Comparison of ENCODE assay signal across 8 cellular contexts in genomic region chr12:54082402-54082892, GRCh38. TPM values are rescaled to one million over a fixed set of nuclear protein-coding genes. Genes with fewer than 3 reads are reported as not detected.
DNase-seq lines count a peak whose midpoint lies in the region; ATAC-seq, FAIRE-seq and TF ChIP-seq lines count a peak whose summit lies in the region.

No MANE protein-coding gene starts in this region.

- no peak overlapping the region for H3K27ac ChIP-seq in DOHH2 (ENCODE audit: low read depth, low read length)
- peak overlapping the region; percentile 82 to 92 (median 82) for H3K27ac ChIP-seq in Peyer's patch

- peaks cover 9% of the 10 kb centered on the region for H3K4me1 ChIP-seq in DOHH2 (ENCODE audit: control insufficient read depth, low read length)
- H3K4me1 ChIP-seq in Peyer's patch, result peaks cover 0 to 5% (median 0%) of the 10 kb centered on the region in 4 donors

- H3K9me2 ChIP-seq in DOHH2 (replicated peaks; ENCODE audit: control insufficient read depth, low read length), result no peaks in the 10 kb centered on the region

- no peaks in the 10 kb centered on the region for H3F3A ChIP-seq in DOHH2 (ENCODE audit: control insufficient read depth, insufficient read depth)

- H3K27me3 ChIP-seq in DOHH2 (ENCODE audit: control insufficient read depth, low read length) (peaks cover 23% of the 10 kb centered on the region), Peyer's patch (no peaks in the 10 kb centered on the region)

- ATAC-seq in HG02973 (IDR thresholded peaks at IDR 0.05; ENCODE audit: unreplicated experiment) (no peak), GM21447 (IDR thresholded peaks at IDR 0.05; ENCODE audit: unreplicated experiment) (no peak)

- no peaks in the 10 kb centered on the region for H3K79me2 ChIP-seq in DOHH2 (ENCODE audit: control insufficient read depth, low read length)

- no peaks in the 10 kb centered on the region for H4K20me1 ChIP-seq in DOHH2 (ENCODE audit: control insufficient read depth, insufficient read depth, low read depth, low read length)

- H3K9me3 ChIP-seq in DOHH2 (ENCODE audit: control insufficient read depth, insufficient read depth, low read length), result no peaks in the 10 kb centered on the region
- H3K9me3 ChIP-seq in Peyer's patch, result no peaks in the 10 kb centered on the region

- FAIRE-seq in H54 (lab: Jason Lieb, UNC), result no peak

- no peak for TF ChIP-seq CTCF in DOHH2 (IDR thresholded peaks at IDR 0.05; ENCODE audit: low read depth, low read length, poor library complexity, severe bottlenecking)
- no peak for TF ChIP-seq CTCF in Peyer's patch (IDR thresholded peaks at IDR 0.05)
- no peak for TF ChIP-seq CTCF in astrocyte of the spinal cord (IDR thresholded peaks at IDR 0.05; ENCODE audit: low read depth, low read length)
- TF ChIP-seq CTCF in retinal pigment epithelial cell (conservative IDR thresholded peaks at IDR 0.05; ENCODE audit: low read depth, low read length), result no peak

- peak overlapping the region; percentile 41; the same call in 1 of the 2 replicates for H3K4me2 ChIP-seq in DOHH2 (ENCODE audit: low read length)

- TF ChIP-seq POLR2A in Peyer's patch (IDR thresholded peaks at IDR 0.05) (no peak), H54 (IDR thresholded peaks at IDR 0.05; ENCODE audit: low read depth, low read length) (no peak)

- H3K36me3 ChIP-seq in DOHH2 (ENCODE audit: control insufficient read depth, low read length) (no peaks in the 10 kb centered on the region), Peyer's patch (no peaks in the 10 kb centered on the region)

- in situ Hi-C loops in astrocyte of the spinal cord (cut with HindIII; ENCODE audit: low sequenced_read_pairs), result no loop called here

- H3K4me3 ChIP-seq in DOHH2 (ENCODE audit: low read length) (no peak overlapping the region), Peyer's patch (peak overlapping the region; percentile 25 to 51 (median 33)), astrocyte of the spinal cord (ENCODE audit: low read depth, low read length) (peak overlapping the region; percentile 20), retinal pigment epithelial cell (ENCODE audit: low read length) (no peak overlapping the region)

- peak; percentile 57 to 71 (median 58) for DNase-seq in Peyer's patch
- peak; percentile 20 for DNase-seq in astrocyte of the spinal cord (ENCODE audit: low read depth, low spot score)
- DNase-seq in retinal pigment epithelial cell (ENCODE audit: low read depth), result peak; percentile 4
- DNase-seq in mesenteric fat pad (ENCODE audit: low spot score), result no peak
- no peak for DNase-seq in H54 (ENCODE audit: insufficient read length, low spot score)

RNA-seq across cellular contexts. Expression of gene HOXC4, which starts 28.8 kb away (rescaled TPM):
- total RNA-seq in Peyer's patch (1 to 10 TPM; 1.1 to 8.3 (median 1.8) TPM), mesenteric fat pad (2.2 TPM)

RNA-seq across cellular contexts. Expression of gene HOXC5, which starts 49.6 kb away (rescaled TPM):
- not detected for total RNA-seq in Peyer's patch
- 0.55 TPM for total RNA-seq in mesenteric fat pad

RNA-seq across cellular contexts. Expression of gene HOXC6, which starts 54.2 kb away (rescaled TPM):
- 1 to 10 TPM in 2 of 4 donors, under 1 TPM in 2; 0.70 to 1.7 (median 1.3) TPM for total RNA-seq in Peyer's patch
- 0.74 TPM for total RNA-seq in mesenteric fat pad

Comparison
In these comparisons a context has a peak if more than half of its experiments do, and no peak if none do; other contexts are left out.
1. H3K4me3 ChIP-seq: peak in Peyer's patch (4 of 4) and astrocyte of the spinal cord (single experiment); none in DOHH2 (single experiment) and retinal pigment epithelial cell (single experiment).
2. DNase-seq: peak in Peyer's patch (3 of 3), astrocyte of the spinal cord (single experiment) and retinal pigment epithelial cell (single experiment); none in mesenteric fat pad (single experiment) and H54 (single experiment).